ENCODE assay signal across 21 cellular contexts in genomic region chr6:43434001-43434400, GRCh38. TPM values are rescaled to one million over a fixed set of nuclear protein-coding genes. Genes with fewer than 3 reads are reported as not detected.
DNase-seq lines count a peak whose midpoint lies in the region; ATAC-seq, FAIRE-seq and TF ChIP-seq lines count a peak whose summit lies in the region.
"Had no signal": no experiment of that assay in that cellular context is flagged by ENCODE, and none has a peak within 500 bp of the region (broad histone marks: within the 10 kb centered on the region; RNA-seq: fewer than 3 reads in every experiment).

No MANE protein-coding gene starts in this region.

- no peak for ATAC-seq in K562
- no peak for ATAC-seq in HG03196 (IDR thresholded peaks at IDR 0.05; ENCODE audit: unreplicated experiment)
- ATAC-seq in naive thymus-derived CD4-positive, alpha-beta T cell, result no peak

- no peak for TF ChIP-seq RAD21 in K562 (CRISPR knock-in tag; conservative IDR thresholded peaks at IDR 0.05 in 1 of 2, IDR thresholded peaks at IDR 0.05 in 1 of 2)

- no peaks in the 10 kb centered on the region for H3K27me3 Mint-ChIP-seq in naive thymus-derived CD4-positive, alpha-beta T cell

- H3K4me1 ChIP-seq in K562 (replicated peaks in 1 of 2; ENCODE audit: control insufficient read depth in 2 of 2, insufficient read depth in 2 of 2, low read length in 2 of 2) (peaks cover 7% of the 10 kb centered on the region in 2 experiments), right atrium auricular region (peaks cover 0 to 48% of the 10 kb centered on the region in 2 donors)
- peaks cover under 1 to 2% of the 10 kb centered on the region in 2 donors for H3K4me1 ChIP-seq in naive thymus-derived CD4-positive, alpha-beta T cell (ENCODE audit: control insufficient read depth in 2 of 2, insufficient read depth in 2 of 2, low read length in 2 of 2)

- peaks cover 2 to 18% (median 9%) of the 10 kb centered on the region in 7 donors for H3K4me1 Mint-ChIP-seq in naive thymus-derived CD4-positive, alpha-beta T cell

- H4K20me1 ChIP-seq in K562 (replicated peaks; ENCODE audit: control insufficient read depth, insufficient read depth, low read length), result peaks cover 3% of the 10 kb centered on the region

- peaks cover 1% of the 10 kb centered on the region; the same call in 1 of the 3 replicates for H3K79me2 ChIP-seq in K562 (ENCODE audit: control insufficient read depth, insufficient read depth, low read length)

- peak overlapping the region in 4 of 9 donors; percentile 10 to 60 (median 33) for H3K27ac Mint-ChIP-seq in naive thymus-derived CD4-positive, alpha-beta T cell

- in situ Hi-C loops in Caki2 (cut with HindIII; ENCODE audit: low pct_unique_long_range_greater_than_20kb, low sequenced_read_pairs), result no loop called here
- in situ Hi-C loops in K562 (cut with MboI), result no loop called here

- no peak overlapping the region for H2AFZ ChIP-seq in K562 (ENCODE audit: low read depth, low read length)
- H2AFZ ChIP-seq: PC-9 had no signal

- H3K4me3 Mint-ChIP-seq in naive thymus-derived CD4-positive, alpha-beta T cell, result no peak overlapping the region
- H3K4me3 Mint-ChIP-seq: CD8-positive, alpha-beta memory T cell had no signal

- H3K9ac ChIP-seq in K562 (ENCODE audit: insufficient read depth in 1 of 2, low read depth in 2 of 2, low read length in 2 of 2), result no peak overlapping the region
- H3K9ac ChIP-seq: BLaER1, KMS-11 had no signal

- no peak overlapping the region for H3K4me2 ChIP-seq in K562 (ENCODE audit: insufficient read depth, low read length)
- H3K4me2 ChIP-seq: BLaER1, KMS-11, PC-9 had no signal

- POLR2A ChIA-PET in K562 (lab: Yijun Ruan, JAX), result interaction anchor here (1.0 to 3.1 kb wide), 6 partner anchors 10 to 17 kb away, joined by 3 to 16 read pairs (median 4); no protein-coding TSS in a partner anchor
- POLR2A ChIA-PET in naive thymus-derived CD4-positive, alpha-beta T cell (lab: Charles Lee), result no interaction called here

- H3K27me3 ChIP-seq in K562 (ENCODE audit: control insufficient read depth in 2 of 2, insufficient read depth in 2 of 2, low read length in 2 of 2) (no peaks in the 10 kb centered on the region), right atrium auricular region (no peaks in the 10 kb centered on the region)
- no peaks in the 10 kb centered on the region for H3K27me3 ChIP-seq in naive thymus-derived CD4-positive, alpha-beta T cell (ENCODE audit: control insufficient read depth in 2 of 2, insufficient read depth in 2 of 2, low read length in 2 of 2)
- H3K27me3 ChIP-seq: BLaER1, SJSA1 had no signal

- H3K27ac ChIP-seq in K562 (ENCODE audit: extremely low read depth, low read depth, low read length) (no peak overlapping the region), right atrium auricular region (peak overlapping the region; percentile 71 to 84)
- H3K27ac ChIP-seq in naive thymus-derived CD4-positive, alpha-beta T cell (ENCODE audit: low read depth, low read length), result no peak overlapping the region
- H3K27ac ChIP-seq: BLaER1, KMS-11, SJSA1 had no signal

- DNase-seq in Caki2 (ENCODE audit: low read depth) (peak; percentile 31), K562 (ENCODE audit: extremely low read depth in 1 of 4, low spot score in 3 of 4) (no peak), right atrium auricular region (ENCODE audit: low spot score) (no peak), posterior vena cava (ENCODE audit: low spot score) (peak; percentile 40)
- no peak for DNase-seq in stimulated activated CD4-positive, alpha-beta T cell treated with anti-CD3 and anti-CD28 coated beads, Interleukin-1b, Interleukin-23, amount 100 ng/mL, for 48 hours
- no peak for DNase-seq in naive thymus-derived CD4-positive, alpha-beta T cell
- DNase-seq: CD8-positive, alpha-beta memory T cell; DMS79; NCI-H1417; NCI-H187; NCI-H2107; NCI-H510A treated with DMSO at 0.1 percent for 48 hours; NCI-H82; PC-9 had no signal

- peaks cover 0 to 20% (median 4%) of the 10 kb centered on the region in 5 donors for H3K36me3 Mint-ChIP-seq in naive thymus-derived CD4-positive, alpha-beta T cell

- H3K4me3 ChIP-seq in K562, result no peak overlapping the region
- no peak overlapping the region for H3K4me3 ChIP-seq in right atrium auricular region
- no peak overlapping the region for H3K4me3 ChIP-seq in naive thymus-derived CD4-positive, alpha-beta T cell (ENCODE audit: low read length)
- H3K4me3 ChIP-seq: BLaER1, PC-9, SJSA1 had no signal

- TF ChIP-seq EP300 in K562 (IDR thresholded peaks at IDR 0.05; ENCODE audit: low read length), result no peak

- no peak for TF ChIP-seq POLR2A in K562 (conservative IDR thresholded peaks at IDR 0.05)

- WGBS in K562 (ENCODE audit: insufficient coverage, low coverage, missing lambda C conversion rate), result 72% methylated on average over 4 of the region's 4 CpGs

- no peaks in the 10 kb centered on the region for H3K9me1 ChIP-seq in K562 (ENCODE audit: control insufficient read depth, insufficient read depth, low read length)

- no peaks in the 10 kb centered on the region for H3K9me3 Mint-ChIP-seq in naive thymus-derived CD4-positive, alpha-beta T cell
- H3K9me3 Mint-ChIP-seq: CD8-positive, alpha-beta memory T cell had no signal

- BruUV-seq in K562 (replicated peaks; lab: Mats Ljungman, UMichigan), result no TSS peak

- H3K9me3 ChIP-seq in K562 (replicated peaks; ENCODE audit: control insufficient read depth, insufficient read depth, low read depth, low read length), result no peaks in the 10 kb centered on the region
- no peaks in the 10 kb centered on the region for H3K9me3 ChIP-seq in right atrium auricular region
- no peaks in the 10 kb centered on the region for H3K9me3 ChIP-seq in naive thymus-derived CD4-positive, alpha-beta T cell (ENCODE audit: control insufficient read depth in 2 of 3, low read length in 3 of 3)
- H3K9me3 ChIP-seq: BLaER1, SJSA1 had no signal

- intact Hi-C loops in K562 (cut with micrococcal nuclease) (no loop called here), posterior vena cava (cut with DNase I) (no loop called here)
- intact Hi-C loops in naive thymus-derived CD4-positive, alpha-beta T cell (cut with micrococcal nuclease), result no loop called here

- CTCF ChIA-PET in K562 (lab: Yijun Ruan, JAX; ENCODE audit: low intra/inter-chr PET ratio), result no interaction called here
- CTCF ChIA-PET in naive thymus-derived CD4-positive, alpha-beta T cell (lab: Charles Lee), result no interaction called here

- TF ChIP-seq CTCF in K562 (IDR thresholded peaks at IDR 0.05 in 2 of 3, conservative IDR thresholded peaks at IDR 0.05 in 1 of 3; ENCODE audit: insufficient read depth in 2 of 3, low read depth in 1 of 3, low read length in 3 of 3) (no peak), right atrium auricular region (IDR thresholded peaks at IDR 0.05) (no peak)

- peaks cover 18% of the 10 kb centered on the region; the same call in 2 of the 3 replicates for H3K36me3 ChIP-seq in K562 (ENCODE audit: control insufficient read depth, insufficient read depth, low read length)
- H3K36me3 ChIP-seq in right atrium auricular region, result peaks cover 11% of the 10 kb centered on the region
- peaks cover 0 to 49% (median 0%) of the 10 kb centered on the region in 3 experiments for H3K36me3 ChIP-seq in naive thymus-derived CD4-positive, alpha-beta T cell (ENCODE audit: control insufficient read depth in 2 of 3, insufficient read depth in 3 of 3, low read length in 3 of 3)

- no peak for FAIRE-seq in K562 (lab: Jason Lieb, UNC)
- FAIRE-seq: GM12892, GM18507, H1 had no signal

RNA-seq across cellular contexts. Expression of gene ABCC10, which starts 6.7 kb away (rescaled TPM):
- 4.0 and 4.5 TPM in 2 replicates for total RNA-seq in Caki2 (2014; rRNA removed; shearing (Covaris generic); ENCODE audit: low replicate concordance)
- total RNA-seq in K562 (2011; cell fraction: chromatin; rRNA removed; ENCODE audit: low replicate concordance), result 98.1 and 219 TPM in 2 replicates
- total RNA-seq in K562 (2011; cell fraction: nucleolus; rRNA removed), result 108 and 125 TPM in 2 replicates
- total RNA-seq in K562 (2011; cell fraction: nucleoplasm; rRNA removed), result 89.8 and 98.2 TPM in 2 replicates
- total RNA-seq in K562 (2014; rRNA removed) (16.5 and 20.4 TPM in 2 replicates), K562 (2014; rRNA removed; fragmentation: Illumina TruSeq; extraction: Trizol) (6.8 and 10.5 TPM in 2 replicates), K562 (2015; rRNA removed; fragmentation: Illumina TruSeq; extraction: Trizol) (13.4 TPM in 2 replicates), K562 (2021) (28.4 and 29.1 TPM in 2 replicates), right atrium auricular region (1 to 10 TPM; 7.1 to 7.8 TPM), posterior vena cava (10 to 100 TPM; 21.1 to 22.4 TPM)
- polyA plus RNA-seq in K562 (2011; rRNA removed) (13.7 and 23.5 TPM in 2 replicates), K562 (2014; fragmentation: Illumina TruSeq; extraction: Trizol) (21.3 and 25.8 TPM in 2 replicates), K562 (2014; fragmentation: Nextera tagmentation; extraction: Ambion mirVana) (1 to 10 TPM; 2.4 to 2.6 TPM), K562 (2014; rRNA removed) (21.7 and 21.8 TPM in 2 replicates)
- polyA plus RNA-seq in K562 (2011; cell fraction: cytosol; rRNA removed), result 13.8 and 24.4 TPM in 2 replicates
- polyA plus RNA-seq in K562 (2011; cell fraction: nucleus; rRNA removed), result 79.9 and 89.8 TPM in 2 replicates
- 19.5 and 28.6 TPM in 2 replicates for polyA plus RNA-seq in K562 (2012)
- polyA minus RNA-seq in K562 (2011; rRNA and poly(A)+ RNA removed), result 11.0 and 11.4 TPM in 2 replicates
- polyA minus RNA-seq in K562 (2011; cell fraction: cytosol; rRNA and poly(A)+ RNA removed), result 15.0 and 21.0 TPM in 2 replicates
- polyA minus RNA-seq in K562 (2011; cell fraction: nucleus; rRNA and poly(A)+ RNA removed), result 16.6 and 23.7 TPM in 2 replicates
- 10 to 100 TPM; 56.2 to 74.6 (median 60.4) TPM for total RNA-seq in naive thymus-derived CD4-positive, alpha-beta T cell
- 10 to 100 TPM in 1 of 2 donors, 1 to 10 TPM in 1; 9.8 to 18.6 TPM for polyA plus RNA-seq in naive thymus-derived CD4-positive, alpha-beta T cell

RNA-seq across cellular contexts. Expression of gene DLK2, which starts 21.3 kb away (rescaled TPM):
- total RNA-seq in Caki2 (2014; rRNA removed; shearing (Covaris generic); ENCODE audit: low replicate concordance), result 0.07 TPM in 1 of 2 replicates, not detected in the other
- total RNA-seq in K562 (2011; cell fraction: chromatin; rRNA removed; ENCODE audit: low replicate concordance), result 0.30 and 1.3 TPM in 2 replicates
- 2.2 and 3.3 TPM in 2 replicates for total RNA-seq in K562 (2011; cell fraction: nucleolus; rRNA removed)
- 1.9 and 2.0 TPM in 2 replicates for total RNA-seq in K562 (2011; cell fraction: nucleoplasm; rRNA removed)
- total RNA-seq in K562 (2014; rRNA removed) (0.23 and 0.29 TPM in 2 replicates), K562 (2014; rRNA removed; fragmentation: Illumina TruSeq; extraction: Trizol) (not detected in 2 replicates), K562 (2015; rRNA removed; fragmentation: Illumina TruSeq; extraction: Trizol) (0.11 TPM in 1 of 2 replicates, not detected in the other), K562 (2021) (0.36 and 0.53 TPM in 2 replicates), right atrium auricular region (1 to 10 TPM in 1 of 2 donors, not detected in 1; 1.3 TPM), posterior vena cava (under 1 TPM; 0.14 to 0.42 TPM)
- polyA plus RNA-seq in K562 (2011; rRNA removed) (0.35 and 0.74 TPM in 2 replicates), K562 (2014; fragmentation: Illumina TruSeq; extraction: Trizol) (0.16 and 0.37 TPM in 2 replicates), K562 (2014; fragmentation: Nextera tagmentation; extraction: Ambion mirVana) (not detected), K562 (2014; rRNA removed) (0.45 and 0.65 TPM in 2 replicates)
- polyA plus RNA-seq in K562 (2011; cell fraction: cytosol; rRNA removed), result 1.0 and 1.8 TPM in 2 replicates
- polyA plus RNA-seq in K562 (2011; cell fraction: nucleus; rRNA removed), result 0.87 and 1.3 TPM in 2 replicates
- polyA plus RNA-seq in K562 (2012), result 0.59 and 0.60 TPM in 2 replicates
- 0.25 and 0.27 TPM in 2 replicates for polyA minus RNA-seq in K562 (2011; rRNA and poly(A)+ RNA removed)
- not detected in 2 replicates for polyA minus RNA-seq in K562 (2011; cell fraction: cytosol; rRNA and poly(A)+ RNA removed)
- polyA minus RNA-seq in K562 (2011; cell fraction: nucleus; rRNA and poly(A)+ RNA removed), result 0.13 and 0.44 TPM in 2 replicates
- total RNA-seq in naive thymus-derived CD4-positive, alpha-beta T cell, result 1 to 10 TPM in 1 of 5 experiments, under 1 TPM in 4; 0.30 to 1.6 (median 0.53) TPM
- polyA plus RNA-seq in naive thymus-derived CD4-positive, alpha-beta T cell, result 1 to 10 TPM in 1 of 2 donors, under 1 TPM in 1; 0.74 to 1.0 TPM

RNA-seq across cellular contexts. Expression of gene TJAP1, which starts 43.4 kb away (rescaled TPM):
- 20.2 and 22.7 TPM in 2 replicates for total RNA-seq in Caki2 (2014; rRNA removed; shearing (Covaris generic); ENCODE audit: low replicate concordance)
- total RNA-seq in K562 (2011; cell fraction: chromatin; rRNA removed; ENCODE audit: low replicate concordance), result 43.2 and 99.7 TPM in 2 replicates
- total RNA-seq in K562 (2011; cell fraction: nucleolus; rRNA removed), result 41.3 and 52.0 TPM in 2 replicates
- 55.1 and 68.1 TPM in 2 replicates for total RNA-seq in K562 (2011; cell fraction: nucleoplasm; rRNA removed)
- total RNA-seq in K562 (2014; rRNA removed) (17.0 and 23.1 TPM in 2 replicates), K562 (2014; rRNA removed; fragmentation: Illumina TruSeq; extraction: Trizol) (7.2 TPM in 2 replicates), K562 (2015; rRNA removed; fragmentation: Illumina TruSeq; extraction: Trizol) (11.1 and 11.2 TPM in 2 replicates), K562 (2021) (25.4 and 35.8 TPM in 2 replicates), right atrium auricular region (10 to 100 TPM; 15.8 to 22.0 TPM), posterior vena cava (10 to 100 TPM; 23.4 to 25.4 TPM)
- polyA plus RNA-seq in K562 (2011; rRNA removed) (16.2 and 25.3 TPM in 2 replicates), K562 (2014; fragmentation: Illumina TruSeq; extraction: Trizol) (17.0 and 21.3 TPM in 2 replicates), K562 (2014; fragmentation: Nextera tagmentation; extraction: Ambion mirVana) (under 1 TPM; 0.06 to 0.29 TPM), K562 (2014; rRNA removed) (24.2 and 31.1 TPM in 2 replicates)
- 16.2 and 19.2 TPM in 2 replicates for polyA plus RNA-seq in K562 (2011; cell fraction: cytosol; rRNA removed)
- 92.6 and 107 TPM in 2 replicates for polyA plus RNA-seq in K562 (2011; cell fraction: nucleus; rRNA removed)
- polyA plus RNA-seq in K562 (2012), result 19.6 and 33.5 TPM in 2 replicates
- polyA minus RNA-seq in K562 (2011; rRNA and poly(A)+ RNA removed), result 11.2 and 14.6 TPM in 2 replicates
- 8.1 and 9.8 TPM in 2 replicates for polyA minus RNA-seq in K562 (2011; cell fraction: cytosol; rRNA and poly(A)+ RNA removed)
- polyA minus RNA-seq in K562 (2011; cell fraction: nucleus; rRNA and poly(A)+ RNA removed), result 16.6 and 17.1 TPM in 2 replicates
- 10 to 100 TPM; 29.2 to 55.2 (median 33.5) TPM for total RNA-seq in naive thymus-derived CD4-positive, alpha-beta T cell
- polyA plus RNA-seq in naive thymus-derived CD4-positive, alpha-beta T cell, result 10 to 100 TPM in 1 of 2 donors, 1 to 10 TPM in 1; 8.2 to 10.9 TPM

Comparison
In these comparisons a context has a peak if more than half of its experiments do, and no peak if none do; other contexts are left out.
1. DNase-seq: peak in Caki2 (single experiment) and posterior vena cava (single experiment); none in K562 (0 of 4), right atrium auricular region (single experiment), stimulated activated CD4-positive, alpha-beta T cell treated with anti-CD3 and anti-CD28 coated beads, Interleukin-1b, Interleukin-23, amount 100 ng/mL, for 48 hours (single experiment) and naive thymus-derived CD4-positive, alpha-beta T cell (0 of 9).
2. H3K27ac ChIP-seq: peak in right atrium auricular region (2 of 2); none in K562 (single experiment) and naive thymus-derived CD4-positive, alpha-beta T cell (single experiment).